ENCODE assay signal across 8 cellular contexts in genomic region chr3:50340404-50341329, GRCh38. TPM values are rescaled to one million over a fixed set of nuclear protein-coding genes. Genes with fewer than 3 reads are reported as not detected.
A peak's percentile ranks its signal among the peaks of the same experiment; 100 is the strongest.
DNase-seq lines count a peak whose midpoint lies in the region; ATAC-seq and TF ChIP-seq lines count a peak whose summit lies in the region.

A gene with protein sequence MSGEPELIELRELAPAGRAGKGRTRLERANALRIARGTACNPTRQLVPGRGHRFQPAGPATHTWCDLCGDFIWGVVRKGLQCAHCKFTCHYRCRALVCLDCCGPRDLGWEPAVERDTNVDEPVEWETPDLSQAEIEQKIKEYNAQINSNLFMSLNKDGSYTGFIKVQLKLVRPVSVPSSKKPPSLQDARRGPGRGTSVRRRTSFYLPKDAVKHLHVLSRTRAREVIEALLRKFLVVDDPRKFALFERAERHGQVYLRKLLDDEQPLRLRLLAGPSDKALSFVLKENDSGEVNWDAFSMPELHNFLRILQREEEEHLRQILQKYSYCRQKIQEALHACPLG (minus strand): TSS chr3:50340836. CDS start chr3:50340805, 31 bp downstream.

- H3K36me3 ChIP-seq in Loucy (ENCODE audit: insufficient read depth, low read length), result no peaks in the 10 kb centered on the region
- no peaks in the 10 kb centered on the region for H3K36me3 ChIP-seq in thyroid gland

- H3K9me3 ChIP-seq in Loucy (ENCODE audit: insufficient read depth, low read depth, low read length), result no peaks in the 10 kb centered on the region
- no peaks in the 10 kb centered on the region for H3K9me3 ChIP-seq in thyroid gland

- peak within 1 kb of the TSS; percentile 5 to 76 (median 75) for H3K27ac ChIP-seq in thyroid gland

- peaks cover 13% of the 10 kb centered on the region for H3K36me3 Mint-ChIP-seq in natural killer cell

- H2AFZ ChIP-seq in Loucy (ENCODE audit: low read length), result no peak within 1 kb of the TSS; the same call in 1 of the 2 replicates

- intact Hi-C loops in natural killer cell (cut with micrococcal nuclease) (no loop called here), thyroid gland (cut with DNase I) (no loop called here)

- ATAC-seq in esophagus mucosa (peak; percentile 47), natural killer cell (peak; percentile 23 to 64 (median 51)), HG03457 (IDR thresholded peaks at IDR 0.05; ENCODE audit: unreplicated experiment) (no peak)

- no peaks in the 10 kb centered on the region for H3K9me2 ChIP-seq in Loucy (replicated peaks; ENCODE audit: low read depth, low read length)

- WGBS in thyroid gland, 2 donors, result 33 to 40% methylated on average over 20 to 46 of the region's 90 CpGs

- H3K79me2 ChIP-seq in Loucy (ENCODE audit: insufficient read depth, low read length), result peaks cover 64% of the 10 kb centered on the region

- H3K4me1 ChIP-seq in Loucy (ENCODE audit: insufficient read depth, low read length, poor library complexity, severe bottlenecking) (peaks cover 47% of the 10 kb centered on the region), thyroid gland (peaks cover 22 to 34% of the 10 kb centered on the region in 2 donors)

- H3K4me3 ChIP-seq in Loucy (ENCODE audit: low read length, poor library complexity, severe bottlenecking), result peak within 1 kb of the TSS; percentile 97
- H3K4me3 ChIP-seq in thyroid gland (replicated peaks in 1 of 3), result peak within 1 kb of the TSS in 1 of 3 donors; percentile 40

- no peaks in the 10 kb centered on the region for H3K27me3 Mint-ChIP-seq in natural killer cell (ENCODE audit: low read depth in 2 of 2)

- peaks cover 14% of the 10 kb centered on the region for H4K20me1 ChIP-seq in Loucy (ENCODE audit: insufficient read depth, low read length, poor library complexity, severe bottlenecking)

- TF ChIP-seq POLR2A in thyroid gland (IDR thresholded peaks at IDR 0.05), result peak in 1 of 2 donors; percentile 27

- peak within 1 kb of the TSS; percentile 98 for H3K4me3 Mint-ChIP-seq in natural killer cell

- H3K27ac Mint-ChIP-seq in natural killer cell, result peak within 1 kb of the TSS; percentile 93 to 96

- DNase-seq in GF-D8 (lab: John Stamatoyannopoulos, UW) (peak; percentile 92), natural killer cell (peak; percentile 73), thyroid gland (peak; percentile 33 to 41), NCI-H2227 treated with DMSO at 0.1 percent for 48 hours (lab: John Stamatoyannopoulos, UW) (no peak)
- peak; percentile 85 for DNase-seq in activated CD8-positive, alpha-beta memory T cell treated with anti-CD3 and anti-CD28 coated beads, Interleukin-2, amount 50 U/mL, for 48 hours

- H3K27me3 ChIP-seq in Loucy (ENCODE audit: insufficient read depth, low read length, poor library complexity, severe bottlenecking), result peaks cover 4% of the 10 kb centered on the region
- no peaks in the 10 kb centered on the region for H3K27me3 ChIP-seq in thyroid gland

- TF ChIP-seq CTCF in Loucy (conservative IDR thresholded peaks at IDR 0.05; ENCODE audit: low read length), result no peak
- TF ChIP-seq CTCF in natural killer cell (IDR thresholded peaks at IDR 0.05), result no peak
- TF ChIP-seq CTCF in thyroid gland (IDR thresholded peaks at IDR 0.05), result no peak

- peaks cover 45 to 88% of the 10 kb centered on the region in 2 donors for H3K4me1 Mint-ChIP-seq in natural killer cell

- H3K4me2 ChIP-seq in Loucy (ENCODE audit: low read depth, low read length, poor library complexity, severe bottlenecking), result peak within 1 kb of the TSS; percentile 91

- 0 out of 2 replicates have a peak, but pooled peaks cover 7% of the 10 kb centered on the region for H3F3A ChIP-seq in Loucy (ENCODE audit: low read depth)

- H3K9me3 Mint-ChIP-seq in natural killer cell, result no peaks in the 10 kb centered on the region

- H3K9ac ChIP-seq in Loucy (ENCODE audit: low read depth, low read length, poor library complexity, severe bottlenecking), result peak within 1 kb of the TSS; percentile 98

RNA-seq across cellular contexts. Expression of the gene that starts here (rescaled TPM):
- 13.6 TPM for total RNA-seq in esophagus mucosa
- 100 to 1,000 TPM; 298 to 329 (median 305) TPM for total RNA-seq in natural killer cell
- 10 to 100 TPM; 18.9 to 42.6 (median 24.8) TPM for total RNA-seq in thyroid gland

Comparison
In these comparisons a context has a peak if more than half of its experiments do, and no peak if none do; other contexts are left out.
1. RNA of the gene that starts here (total RNA-seq): 298 to 329 TPM in natural killer cell; 18.9 to 42.6 TPM in thyroid gland and 13.6 TPM in esophagus mucosa (single experiment); every median in the first group is over 4 times any median in the second.